In genomic region chr1:156226116-156226538, GRCh38 we compare ENCODE assay signal across 6 cellular contexts. TPM values are rescaled to one million over a fixed set of nuclear protein-coding genes. Genes with fewer than 3 reads are reported as not detected.
DNase-seq lines count a peak whose midpoint lies in the region; ATAC-seq, FAIRE-seq and TF ChIP-seq lines count a peak whose summit lies in the region.

No MANE protein-coding gene starts in this region.

- WGBS in pancreas, 2 donors: 87% methylated on average over 2 of the region's 2 CpGs

- H3K27me3 ChIP-seq in pancreas: no peaks in the 10 kb centered on the region

- peak; percentile 75 for ATAC-seq in HG03354 (IDR thresholded peaks at IDR 0.05; ENCODE audit: poor library complexity, severe bottlenecking, unreplicated experiment)
- no peak for ATAC-seq in pancreas

- H3K4me3 Mint-ChIP-seq in activated naive CD4-positive, alpha-beta T cell treated with anti-CD3 and anti-CD28 coated beads, Interleukin-2, amount 10 ng/mL, durations not matched to agents 7 days and 5 days: no peak overlapping the region

- no peaks in the 10 kb centered on the region for H3K27me3 Mint-ChIP-seq in activated naive CD4-positive, alpha-beta T cell treated with anti-CD3 and anti-CD28 coated beads, Interleukin-2, amount 10 ng/mL, durations not matched to agents 7 days and 5 days

- no peaks in the 10 kb centered on the region for H3K9me3 Mint-ChIP-seq in activated naive CD4-positive, alpha-beta T cell treated with anti-CD3 and anti-CD28 coated beads, Interleukin-2, amount 10 ng/mL, durations not matched to agents 7 days and 5 days

- H3K9me3 ChIP-seq in pancreas: no peaks in the 10 kb centered on the region

- H3K4me1 ChIP-seq in pancreas: peaks cover 0 to 3% (median 0%) of the 10 kb centered on the region in 3 donors

- no peak overlapping the region for H3K4me3 ChIP-seq in pancreas

- H3K27ac ChIP-seq in temporal lobe (ENCODE audit: low read depth, low read length): peak overlapping the region; percentile 44
- no peak overlapping the region for H3K27ac ChIP-seq in pancreas

- peaks cover 51% of the 10 kb centered on the region for H3K36me3 Mint-ChIP-seq in activated naive CD4-positive, alpha-beta T cell treated with anti-CD3 and anti-CD28 coated beads, Interleukin-2, amount 10 ng/mL, durations not matched to agents 7 days and 5 days

- H3K4me1 Mint-ChIP-seq in activated naive CD4-positive, alpha-beta T cell treated with anti-CD3 and anti-CD28 coated beads, Interleukin-2, amount 10 ng/mL, durations not matched to agents 7 days and 5 days: peaks cover 48% of the 10 kb centered on the region

- no peak for FAIRE-seq in pancreas (lab: Jason Lieb, UNC)

- H3K36me3 ChIP-seq in pancreas: peaks cover 4 to 22% (median 12%) of the 10 kb centered on the region in 3 donors

- DNase-seq in activated naive CD4-positive, alpha-beta T cell treated with anti-CD3 and anti-CD28 coated beads, Interleukin-2, amount 10 ng/mL, durations not matched to agents 7 days and 5 days: no peak
- DNase-seq in activated naive CD4-positive, alpha-beta T cell treated with anti-CD3 and anti-CD28 coated beads, Interleukin-2, amount 50 U/mL, for 16 hours: no peak
- no peak for DNase-seq in DMS153 treated with DMSO at 0.1 percent for 48 hours (lab: John Stamatoyannopoulos, UW; ENCODE audit: unreplicated experiment)
- no peak for DNase-seq in pancreas

- peak overlapping the region; percentile 89 for H3K27ac Mint-ChIP-seq in activated naive CD4-positive, alpha-beta T cell treated with anti-CD3 and anti-CD28 coated beads, Interleukin-2, amount 10 ng/mL, durations not matched to agents 7 days and 5 days

- intact Hi-C loops in pancreas (cut with DNase I): no loop called here

- no peak for TF ChIP-seq CTCF in pancreas (IDR thresholded peaks at IDR 0.05)

- CTCF ChIA-PET in activated naive CD4-positive, alpha-beta T cell treated with anti-CD3 and anti-CD28 coated beads, Interleukin-2, amount 10 ng/mL, durations not matched to agents 7 days and 5 days (lab: Charles Lee): interaction anchor here (0.6 to 9.9 kb wide), 13 partner anchors 12 to 130 kb away, joined by 3 to 315 read pairs (median 7); partner anchors contain the start of genes PMF1 and SEMA4A

RNA-seq across cellular contexts. Expression of gene PMF1, which starts 13.3 kb away (rescaled TPM):
- 29.0 TPM for total RNA-seq in temporal lobe
- 10 to 100 TPM; 15.8 to 28.8 (median 21.9) TPM for total RNA-seq in pancreas
- 10 to 100 TPM; 69.7 to 79.7 TPM for polyA plus RNA-seq in pancreas

RNA-seq across cellular contexts. Expression of gene BGLAP, which starts 15.9 kb away (rescaled TPM):
- 0.25 TPM for total RNA-seq in temporal lobe
- 1 to 10 TPM in 2 of 6 donors, under 1 TPM in 4; 0.60 to 1.7 (median 0.80) TPM for total RNA-seq in pancreas
- polyA plus RNA-seq in pancreas: 1 to 10 TPM; 2.9 to 4.8 TPM

RNA-seq across cellular contexts. Expression of gene PAQR6, which starts 21.7 kb away (rescaled TPM):
- total RNA-seq in temporal lobe (4.7 TPM), pancreas (1 to 10 TPM in 2 of 6 donors, under 1 TPM in 4; 0.51 to 1.3 (median 0.67) TPM)
- 1 to 10 TPM; 3.5 to 5.6 TPM for polyA plus RNA-seq in pancreas

RNA-seq across cellular contexts. Expression of gene SLC25A44, which starts 32.2 kb away (rescaled TPM):
- total RNA-seq in temporal lobe (10.6 TPM), pancreas (1 to 10 TPM; 4.0 to 9.9 (median 6.7) TPM)
- polyA plus RNA-seq in pancreas: 10 to 100 TPM in 1 of 2 donors, 1 to 10 TPM in 1; 4.3 to 11.4 TPM

RNA-seq across cellular contexts. Expression of gene SMG5, which starts 56.5 kb away (rescaled TPM):
- total RNA-seq in temporal lobe (27.5 TPM), pancreas (10 to 100 TPM; 15.9 to 42.8 (median 23.3) TPM)
- polyA plus RNA-seq in pancreas: 10 to 100 TPM; 26.2 to 26.5 TPM
